Comparison of ENCODE assay signal across 20 cellular contexts in the genomic region with DNA sequence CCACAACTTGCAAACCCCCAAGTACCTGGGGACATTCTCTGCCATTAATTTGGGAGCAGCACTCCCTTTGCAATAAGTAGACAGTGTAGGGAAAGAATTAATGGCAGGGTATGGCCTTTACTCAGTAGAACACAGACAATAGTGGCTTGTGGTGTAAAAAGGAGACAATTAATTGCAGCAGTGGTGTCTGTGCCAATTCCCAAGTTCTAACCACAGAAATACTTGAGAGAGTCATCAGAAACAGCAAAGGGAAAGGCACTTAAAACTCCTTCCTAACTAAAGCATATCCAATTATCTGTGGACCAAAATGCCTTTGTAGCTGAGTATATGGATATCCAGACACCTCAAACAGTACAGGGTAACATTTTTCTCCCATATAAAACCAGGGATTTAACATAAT.
DNase-seq lines count a peak whose midpoint lies in the region; ATAC-seq and TF ChIP-seq lines count a peak whose summit lies in the region.
"Had no signal": no experiment of that assay in that cellular context is flagged by ENCODE, and none has a peak within 500 bp of the region (broad histone marks: within the 10 kb centered on the region; RNA-seq: fewer than 3 reads in every experiment).

No MANE protein-coding gene starts in this region.

- ATAC-seq in GM21423 (IDR thresholded peaks at IDR 0.05; ENCODE audit: unreplicated experiment): no peak
- ATAC-seq: Panc1, T-cell had no signal

- POLR2A ChIA-PET in HEK293T (lab: Yijun Ruan, JAX): no interaction called here
- POLR2A ChIA-PET in GM10248 (lab: Yijun Ruan, JAX): no interaction called here

- CTCF ChIA-PET in HEK293T (lab: Yijun Ruan, JAX): no interaction called here
- CTCF ChIA-PET in GM10248 (lab: Yijun Ruan, JAX): interaction anchor here (0.8 kb wide), 1 partner anchor 14 kb away, joined by 4 read pairs; no protein-coding TSS in a partner anchor

- no peak for TF ChIP-seq CTCF in GM10248 (IDR thresholded peaks at IDR 0.05; ENCODE audit: control extremely low read depth, extremely low read depth, low read depth, missing control alignments)

- DNase-seq in Daoy (ENCODE audit: low read depth) (peak; percentile 23), GM04504 (ENCODE audit: low read depth) (peak; percentile 41), astrocyte of the hippocampus (ENCODE audit: low read depth, low spot score) (peak; percentile 78), superior temporal gyrus (ENCODE audit: extremely low spot score) (peak; percentile 31), HEK293T (ENCODE audit: extremely low spot score) (no peak), GM10248 (ENCODE audit: extremely low spot score) (no peak)
- DNase-seq: ACHN; DMS53; Karpas-422; MG63; NCI-H1417 treated with DMSO at 0.1 percent for 48 hours; NCI-H187; NCI-H2171; NCI-H345; NCI-H524; NCI-H774; NK-92 treated with Interleukin-12 subunit alpha and Interleukin-12 subunit beta, amount 100 ng/mL, for 24 hours; T-cell had no signal

TF ChIP-seq in HEK293T, 16 proteins besides CTCF, POLR2A, EP300 and RAD21:
- TF ChIP-seq SP1 (IDR thresholded peaks at IDR 0.05) (no peak), LEF1 (IDR thresholded peaks at IDR 0.05; ENCODE audit: borderline replicate concordance) (no peak), ZNF384 (IDR thresholded peaks at IDR 0.05) (no peak), CTBP1 (IDR thresholded peaks at IDR 0.05; ENCODE audit: borderline replicate concordance) (no peak), BHLHE40 (IDR thresholded peaks at IDR 0.05; ENCODE audit: borderline replicate concordance) (no peak), FOXM1 (IDR thresholded peaks at IDR 0.05; ENCODE audit: borderline replicate concordance) (no peak)

Comparison
In these comparisons a context has a peak if more than half of its experiments do, and no peak if none do; other contexts are left out.
1. DNase-seq: peak in Daoy (single experiment), GM04504 (single experiment), astrocyte of the hippocampus (single experiment) and superior temporal gyrus (single experiment); none in HEK293T (single experiment) and GM10248 (single experiment).